ENCODE assay signal across 27 cellular contexts in genomic region chr1:165807613-165808012, GRCh38.
"Had no signal": no experiment of that assay in that cellular context is flagged by ENCODE, and none has a peak within 500 bp of the region (broad histone marks: within the 10 kb centered on the region; RNA-seq: fewer than 3 reads in every experiment).

No MANE protein-coding gene starts in this region.

- H3K4me1 ChIP-seq: SJSA1 had no signal

- H3K27me3 ChIP-seq: brain microvascular endothelial cell, SJSA1 had no signal

- ATAC-seq: activated CD4-positive, alpha-beta T cell treated with anti-CD3 and anti-CD28 coated beads for 36 hours; activated T-helper 17 cell treated with anti-CD3 and anti-CD28 coated beads, Interleukin-2, amount 50 U/mL, for 72 hours; SK-N-SH treated with all-trans-retinoic acid at 6 μM for 48 hours; T-helper 17 cell had no signal

- DNase-seq: activated CD4-positive, alpha-beta memory T cell treated with anti-CD3 and anti-CD28 coated beads, Interleukin-2, amount 10 ng/mL, durations not matched to agents 7 days and 5 days; activated CD4-positive, alpha-beta T cell treated with anti-CD3 and anti-CD28 coated beads for 36 hours; activated CD4-positive, alpha-beta T cell treated with anti-CD3 and anti-CD28 coated beads, Interleukin-2, amount 50 U/mL, for 1 hour; activated gamma-delta T cell; activated naive CD4-positive, alpha-beta T cell treated with anti-CD3 and anti-CD28 coated beads, Interleukin-2, amount 10 ng/mL, durations not matched to agents 7 days and 5 days; activated naive CD8-positive, alpha-beta T cell treated with anti-CD3 and anti-CD28 coated beads for 36 hours; activated T-cell treated with anti-CD3 and anti-CD28 coated beads for 4 hours; activated T-cell treated with anti-CD3 and anti-CD28 coated beads, Interleukin-2, amount 50 U/mL, for 48 hours; brain microvascular endothelial cell; caudate nucleus; Kasumi-1; KBM-7; NCI-H1048; NCI-H2029; NCI-H2107; NCI-H2171 treated with DMSO at 0.1 percent for 48 hours; NCI-H226; NCI-H526; NCI-H82; SHP77; T-helper 17 cell; T-helper 9 cell; WERI-Rb-1 had no signal

- H3K36me3 Mint-ChIP-seq: activated naive CD4-positive, alpha-beta T cell treated with anti-CD3 and anti-CD28 coated beads, Interleukin-2, amount 10 ng/mL, durations not matched to agents 7 days and 5 days; activated naive CD8-positive, alpha-beta T cell treated with anti-CD3 and anti-CD28 coated beads for 36 hours had no signal

- H3K27ac ChIP-seq: brain microvascular endothelial cell, SJSA1, WERI-Rb-1 had no signal

- H3K4me1 Mint-ChIP-seq: activated CD4-positive, alpha-beta memory T cell treated with anti-CD3 and anti-CD28 coated beads, Interleukin-2, amount 10 ng/mL, durations not matched to agents 7 days and 5 days; activated CD4-positive, alpha-beta T cell treated with anti-CD3 and anti-CD28 coated beads for 36 hours; activated naive CD4-positive, alpha-beta T cell treated with anti-CD3 and anti-CD28 coated beads, Interleukin-2, amount 10 ng/mL, durations not matched to agents 7 days and 5 days; activated naive CD8-positive, alpha-beta T cell treated with anti-CD3 and anti-CD28 coated beads for 36 hours; activated T-helper 17 cell treated with anti-CD3 and anti-CD28 coated beads, Interleukin-2, amount 50 U/mL, for 72 hours; T-helper 17 cell had no signal

- H3K9me3 Mint-ChIP-seq: activated CD4-positive, alpha-beta memory T cell treated with anti-CD3 and anti-CD28 coated beads, Interleukin-2, amount 10 ng/mL, durations not matched to agents 7 days and 5 days; activated naive CD4-positive, alpha-beta T cell treated with anti-CD3 and anti-CD28 coated beads, Interleukin-2, amount 10 ng/mL, durations not matched to agents 7 days and 5 days; activated naive CD8-positive, alpha-beta T cell treated with anti-CD3 and anti-CD28 coated beads for 36 hours; activated T-helper 17 cell treated with anti-CD3 and anti-CD28 coated beads, Interleukin-2, amount 50 U/mL, for 72 hours had no signal

- H3K36me3 ChIP-seq: brain microvascular endothelial cell, SJSA1, WERI-Rb-1 had no signal

- H3K4me3 ChIP-seq: SJSA1 had no signal

- H3K4me3 Mint-ChIP-seq: activated CD4-positive, alpha-beta memory T cell treated with anti-CD3 and anti-CD28 coated beads, Interleukin-2, amount 10 ng/mL, durations not matched to agents 7 days and 5 days; activated CD4-positive, alpha-beta T cell treated with anti-CD3 and anti-CD28 coated beads for 36 hours; activated naive CD4-positive, alpha-beta T cell treated with anti-CD3 and anti-CD28 coated beads, Interleukin-2, amount 10 ng/mL, durations not matched to agents 7 days and 5 days; activated naive CD8-positive, alpha-beta T cell treated with anti-CD3 and anti-CD28 coated beads for 36 hours; activated T-helper 17 cell treated with anti-CD3 and anti-CD28 coated beads, Interleukin-2, amount 50 U/mL, for 72 hours; T-helper 17 cell had no signal

- H3K27ac Mint-ChIP-seq: activated CD4-positive, alpha-beta memory T cell treated with anti-CD3 and anti-CD28 coated beads, Interleukin-2, amount 10 ng/mL, durations not matched to agents 7 days and 5 days; activated CD4-positive, alpha-beta T cell treated with anti-CD3 and anti-CD28 coated beads for 36 hours; activated naive CD4-positive, alpha-beta T cell treated with anti-CD3 and anti-CD28 coated beads, Interleukin-2, amount 10 ng/mL, durations not matched to agents 7 days and 5 days; activated naive CD8-positive, alpha-beta T cell treated with anti-CD3 and anti-CD28 coated beads for 36 hours; activated T-helper 17 cell treated with anti-CD3 and anti-CD28 coated beads, Interleukin-2, amount 50 U/mL, for 72 hours; T-helper 17 cell had no signal

- H3K9me3 ChIP-seq: SJSA1 had no signal

- FAIRE-seq: RCC 7860 had no signal
